Comparison of ENCODE assay signal across 29 cellular contexts in the genomic region with DNA sequence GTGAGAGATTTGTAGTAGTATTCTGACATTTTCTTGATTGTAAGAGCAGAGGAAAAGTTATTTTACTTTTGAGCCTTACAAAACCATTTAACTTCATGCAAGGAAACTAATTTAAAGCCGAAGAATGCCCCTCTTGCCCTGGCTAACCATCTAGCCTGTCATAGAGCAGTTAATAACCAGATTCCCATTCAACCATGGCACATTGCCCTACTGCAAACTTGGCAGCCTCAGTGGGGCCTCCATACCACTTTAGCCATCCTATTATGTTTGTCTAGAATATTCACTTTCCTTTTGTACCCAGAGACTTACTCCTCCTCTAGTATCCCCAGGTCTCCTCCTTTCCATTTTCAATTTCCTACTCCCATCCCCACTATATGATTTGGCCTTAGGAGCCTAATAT.
"Had no signal": no experiment of that assay in that cellular context is flagged by ENCODE, and none has a peak within 500 bp of the region (broad histone marks: within the 10 kb centered on the region; RNA-seq: fewer than 3 reads in every experiment).

No MANE protein-coding gene starts in this region.

- H3K27me3 ChIP-seq: adrenal gland, brain microvascular endothelial cell, MG63, SJCRH30 had no signal

- H3K4me1 Mint-ChIP-seq: activated CD4-positive, alpha-beta T cell treated with anti-CD3 and anti-CD28 coated beads, Interleukin-2, amount 10 ng/mL, durations not matched to agents 7 days and 5 days; central memory CD8-positive, alpha-beta T cell had no signal

- H3K27me3 Mint-ChIP-seq: central memory CD8-positive, alpha-beta T cell had no signal

- H3K27ac ChIP-seq: adrenal gland, brain microvascular endothelial cell, PC-9, RWPE1, SJCRH30, SK-N-MC, WERI-Rb-1 had no signal

- H3K36me3 ChIP-seq: adrenal gland, brain microvascular endothelial cell, MG63, SJCRH30, WERI-Rb-1 had no signal

- H3K27ac Mint-ChIP-seq: activated CD4-positive, alpha-beta T cell treated with anti-CD3 and anti-CD28 coated beads, Interleukin-2, amount 10 ng/mL, durations not matched to agents 7 days and 5 days; activated CD8-positive, alpha-beta T cell treated with anti-CD3 and anti-CD28 coated beads, Interleukin-2, amount 10 ng/mL, durations not matched to agents 7 days and 5 days; activated naive CD4-positive, alpha-beta T cell treated with anti-CD3 and anti-CD28 coated beads for 36 hours; activated naive CD4-positive, alpha-beta T cell treated with anti-CD3 and anti-CD28 coated beads, Interleukin-2, amount 50 U/mL, for 72 hours; activated T-cell treated with anti-CD3 and anti-CD28 coated beads, Interleukin-2, amount 50 U/mL, for 24 hours had no signal

- H3K4me1 ChIP-seq: adrenal gland, SJCRH30 had no signal

- H3K9me3 ChIP-seq: adrenal gland, MG63, SJCRH30 had no signal

- H3K9me3 Mint-ChIP-seq: activated CD4-positive, alpha-beta T cell treated with anti-CD3 and anti-CD28 coated beads, Interleukin-2, amount 10 ng/mL, durations not matched to agents 7 days and 5 days; activated naive CD4-positive, alpha-beta T cell treated with anti-CD3 and anti-CD28 coated beads for 36 hours; activated naive CD4-positive, alpha-beta T cell treated with anti-CD3 and anti-CD28 coated beads, Interleukin-2, amount 50 U/mL, for 72 hours; activated T-cell treated with anti-CD3 and anti-CD28 coated beads, Interleukin-2, amount 50 U/mL, for 24 hours; central memory CD8-positive, alpha-beta T cell had no signal

- DNase-seq: activated CD4-positive, alpha-beta T cell treated with anti-CD3 and anti-CD28 coated beads for 1 hour; activated CD4-positive, alpha-beta T cell treated with anti-CD3 and anti-CD28 coated beads, Interleukin-2, amount 10 ng/mL, durations not matched to agents 7 days and 5 days; activated CD4-positive, alpha-beta T cell treated with anti-CD3 and anti-CD28 coated beads, Interleukin-2, amount 50 U/mL, for 48 hours; activated CD4-positive, CD25-positive, alpha-beta regulatory T cell; activated CD8-positive, alpha-beta T cell treated with anti-CD3 and anti-CD28 coated beads, Interleukin-2, amount 10 ng/mL, durations not matched to agents 7 days and 5 days; activated gamma-delta T cell treated with Interleukin-2 at 50 U/mL for 16 hours; activated naive CD4-positive, alpha-beta T cell treated with anti-CD3 and anti-CD28 coated beads for 36 hours; activated T-cell treated with anti-CD3 and anti-CD28 coated beads, Interleukin-2, amount 50 U/mL, for 24 hours; adrenal gland; brain microvascular endothelial cell; Kasumi-1; KG1; MG63; NCI-H1048; NCI-H1105 treated with DMSO at 0.1 percent for 48 hours; NCI-H1436 treated with DMSO at 0.1 percent for 48 hours; NCI-H1694 treated with DMSO at 0.1 percent for 48 hours; NCI-H2029; NCI-H345; NCI-H524 treated with DMSO at 0.1 percent for 48 hours; PC-9; SHP77; SJCRH30; T1000; WERI-Rb-1 had no signal

- ATAC-seq: activated CD8-positive, alpha-beta T cell treated with anti-CD3 and anti-CD28 coated beads, Interleukin-2, amount 10 ng/mL, durations not matched to agents 7 days and 5 days; activated naive CD4-positive, alpha-beta T cell treated with anti-CD3 and anti-CD28 coated beads, Interleukin-2, amount 50 U/mL, for 72 hours had no signal

- H3K4me3 ChIP-seq: adrenal gland, MG63, PC-9, SJCRH30, SK-N-MC had no signal

- H3K4me3 Mint-ChIP-seq: activated CD4-positive, alpha-beta T cell treated with anti-CD3 and anti-CD28 coated beads, Interleukin-2, amount 10 ng/mL, durations not matched to agents 7 days and 5 days; activated CD8-positive, alpha-beta T cell treated with anti-CD3 and anti-CD28 coated beads, Interleukin-2, amount 10 ng/mL, durations not matched to agents 7 days and 5 days; activated naive CD4-positive, alpha-beta T cell treated with anti-CD3 and anti-CD28 coated beads for 36 hours; activated T-cell treated with anti-CD3 and anti-CD28 coated beads, Interleukin-2, amount 50 U/mL, for 24 hours; central memory CD8-positive, alpha-beta T cell had no signal

- H3K36me3 Mint-ChIP-seq: activated naive CD4-positive, alpha-beta T cell treated with anti-CD3 and anti-CD28 coated beads, Interleukin-2, amount 50 U/mL, for 72 hours had no signal
